In genomic region chr20:57080796-57081195, GRCh38 we compare ENCODE assay signal across 17 cellular contexts.
DNase-seq lines count a peak whose midpoint lies in the region; ATAC-seq and TF ChIP-seq lines count a peak whose summit lies in the region.
"Had no signal": no experiment of that assay in that cellular context is flagged by ENCODE, and none has a peak within 500 bp of the region (broad histone marks: within the 10 kb centered on the region; RNA-seq: fewer than 3 reads in every experiment).

No MANE protein-coding gene starts in this region.

- peaks cover 6% of the 10 kb centered on the region for H3K27me3 Mint-ChIP-seq in type B pancreatic cell
- H3K27me3 Mint-ChIP-seq in activated CD8-positive, alpha-beta T cell treated with anti-CD3 and anti-CD28 coated beads, Interleukin-2, amount 10 ng/mL, durations not matched to agents 7 days and 5 days (ENCODE audit: low read depth) = no peaks in the 10 kb centered on the region

- peak; percentile 48 for DNase-seq in SIG-M5 treated with dmso at 0.1 percent for 504 hours (lab: John Stamatoyannopoulos, UW; ENCODE audit: unreplicated experiment)
- DNase-seq in SIG-M5 (lab: John Stamatoyannopoulos, UW) = no peak
- DNase-seq in SW 1271 (lab: John Stamatoyannopoulos, UW) = peak; percentile 39 to 57
- peak; percentile 49 for DNase-seq in fibroblast of villous mesenchyme (ENCODE audit: low read depth)
- no peak for DNase-seq in type B pancreatic cell (ENCODE audit: extremely low spot score, unreplicated experiment)
- DNase-seq in activated CD8-positive, alpha-beta T cell treated with anti-CD3 and anti-CD28 coated beads, Interleukin-2, amount 10 ng/mL, durations not matched to agents 7 days and 5 days = no peak
- DNase-seq in stimulated activated CD4-positive, alpha-beta T cell treated with anti-CD3 and anti-CD28 coated beads, Interleukin-4, amount 100 ng/mL, for 1 hour = no peak
- DNase-seq in GM13976 (ENCODE audit: low spot score) = no peak
- DNase-seq: 8988T; activated CD4-positive, alpha-beta T cell treated with anti-CD3 and anti-CD28 coated beads, Interleukin-2, amount 50 U/mL, for 48 hours; activated gamma-delta T cell; DMS53; NCI-H1048; NCI-H2171 treated with DMSO at 0.1 percent for 48 hours; ovary; T-helper 17 cell had no signal

- no peak overlapping the region for H3K4me3 ChIP-seq in fibroblast of villous mesenchyme (ENCODE audit: low read depth, low read length)
- H3K4me3 ChIP-seq: ovary, tibial artery had no signal

- POLR2A ChIA-PET in activated CD8-positive, alpha-beta T cell treated with anti-CD3 and anti-CD28 coated beads, Interleukin-2, amount 10 ng/mL, durations not matched to agents 7 days and 5 days (lab: Charles Lee) = no interaction called here

- H3K36me3 Mint-ChIP-seq in type B pancreatic cell = no peaks in the 10 kb centered on the region
- no peaks in the 10 kb centered on the region for H3K36me3 Mint-ChIP-seq in activated CD8-positive, alpha-beta T cell treated with anti-CD3 and anti-CD28 coated beads, Interleukin-2, amount 10 ng/mL, durations not matched to agents 7 days and 5 days (ENCODE audit: low read depth)

- no peak for ATAC-seq in activated CD8-positive, alpha-beta T cell treated with anti-CD3 and anti-CD28 coated beads, Interleukin-2, amount 10 ng/mL, durations not matched to agents 7 days and 5 days
- ATAC-seq: T-helper 17 cell had no signal

- in situ Hi-C loops in GM13976 (cut with MboI; ENCODE audit: low sequenced_read_pairs, unreplicated experiment) = loop anchor here (10.0 to 25.0 kb wide), 2 partner anchors 244 to 407 kb away; partner anchors contain the start of gene SPO11

- H3K9me3 Mint-ChIP-seq in type B pancreatic cell = peaks cover 4% of the 10 kb centered on the region
- H3K9me3 Mint-ChIP-seq in activated CD8-positive, alpha-beta T cell treated with anti-CD3 and anti-CD28 coated beads, Interleukin-2, amount 10 ng/mL, durations not matched to agents 7 days and 5 days (ENCODE audit: insufficient read depth) = peaks cover 9% of the 10 kb centered on the region

- no peak overlapping the region for H3K4me3 Mint-ChIP-seq in type B pancreatic cell
- no peak overlapping the region for H3K4me3 Mint-ChIP-seq in activated CD8-positive, alpha-beta T cell treated with anti-CD3 and anti-CD28 coated beads, Interleukin-2, amount 10 ng/mL, durations not matched to agents 7 days and 5 days
- H3K4me3 Mint-ChIP-seq: T-helper 17 cell had no signal

- TF ChIP-seq CTCF in fibroblast of villous mesenchyme (IDR thresholded peaks at IDR 0.05; ENCODE audit: insufficient read depth, low read depth, low read length) = peak; percentile 39
- peak; percentile 47 for TF ChIP-seq CTCF in type B pancreatic cell (conservative IDR thresholded peaks at IDR 0.05)
- no peak for TF ChIP-seq CTCF in GM13976 (IDR thresholded peaks at IDR 0.05; ENCODE audit: borderline replicate concordance, control extremely low read depth, extremely low read depth, insufficient read depth, missing control alignments)

- CTCF ChIA-PET in activated CD8-positive, alpha-beta T cell treated with anti-CD3 and anti-CD28 coated beads, Interleukin-2, amount 10 ng/mL, durations not matched to agents 7 days and 5 days (lab: Charles Lee) = interaction anchor here (1.1 to 1.3 kb wide), 2 partner anchors 9 to 237 kb away, joined by 3 to 4 read pairs; no protein-coding TSS in a partner anchor

- H3K27ac Mint-ChIP-seq in type B pancreatic cell = no peak overlapping the region
- H3K27ac Mint-ChIP-seq in activated CD8-positive, alpha-beta T cell treated with anti-CD3 and anti-CD28 coated beads, Interleukin-2, amount 10 ng/mL, durations not matched to agents 7 days and 5 days = no peak overlapping the region
- H3K27ac Mint-ChIP-seq: T-helper 17 cell had no signal

- no peaks in the 10 kb centered on the region for H3K4me1 Mint-ChIP-seq in type B pancreatic cell (ENCODE audit: unreplicated experiment)
- H3K4me1 Mint-ChIP-seq in activated CD8-positive, alpha-beta T cell treated with anti-CD3 and anti-CD28 coated beads, Interleukin-2, amount 10 ng/mL, durations not matched to agents 7 days and 5 days (ENCODE audit: low read depth) = no peaks in the 10 kb centered on the region
- H3K4me1 Mint-ChIP-seq: T-helper 17 cell had no signal

Comparison
In these comparisons a context has a peak if more than half of its experiments do, and no peak if none do; other contexts are left out.
1. DNase-seq: peak in SIG-M5 treated with dmso at 0.1 percent for 504 hours (single experiment), SW 1271 (2 of 2) and fibroblast of villous mesenchyme (single experiment); none in SIG-M5 (single experiment), type B pancreatic cell (single experiment), activated CD8-positive, alpha-beta T cell treated with anti-CD3 and anti-CD28 coated beads, Interleukin-2, amount 10 ng/mL, durations not matched to agents 7 days and 5 days (single experiment), stimulated activated CD4-positive, alpha-beta T cell treated with anti-CD3 and anti-CD28 coated beads, Interleukin-4, amount 100 ng/mL, for 1 hour (single experiment) and GM13976 (single experiment).